14 cellular contexts compared by ENCODE assay signal in genomic region chr14:93977171-93977570, GRCh38. TPM values are rescaled to one million over a fixed set of nuclear protein-coding genes. Genes with fewer than 3 reads are reported as not detected.
DNase-seq lines count a peak whose midpoint lies in the region; ATAC-seq, FAIRE-seq and TF ChIP-seq lines count a peak whose summit lies in the region.
"Had no signal": no experiment of that assay in that cellular context is flagged by ENCODE, and none has a peak within 500 bp of the region (broad histone marks: within the 10 kb centered on the region; RNA-seq: fewer than 3 reads in every experiment).

No MANE protein-coding gene starts in this region.

- TF ChIP-seq CTCF in heart left ventricle (IDR thresholded peaks at IDR 0.05) (no peak), transverse colon (IDR thresholded peaks at IDR 0.05) (no peak)

- no peaks in the 10 kb centered on the region for H3K27me3 Mint-ChIP-seq in activated CD4-positive, alpha-beta memory T cell treated with anti-CD3 and anti-CD28 coated beads, Interleukin-2, amount 10 ng/mL, durations not matched to agents 7 days and 5 days

- intact Hi-C loops in heart left ventricle (cut with DNase I), result no loop called here
- intact Hi-C loops in cardiac septum (cut with DNase I), result loop anchor here (2.0 kb wide), 1 partner anchor 20 kb away; no protein-coding TSS in a partner anchor
- intact Hi-C loops in right cardiac atrium (cut with DNase I), result no loop called here
- intact Hi-C loops in transverse colon (cut with DNase I; ENCODE audit: low total_unique reads), result no loop called here

- TF ChIP-seq POLR2A in heart left ventricle (IDR thresholded peaks at IDR 0.05), result no peak
- no peak for TF ChIP-seq POLR2A in transverse colon (IDR thresholded peaks at IDR 0.05)

- peak overlapping the region; percentile 78 for H3K4me3 Mint-ChIP-seq in activated CD4-positive, alpha-beta memory T cell treated with anti-CD3 and anti-CD28 coated beads, Interleukin-2, amount 10 ng/mL, durations not matched to agents 7 days and 5 days

- peaks cover 78% of the 10 kb centered on the region for H3K4me1 Mint-ChIP-seq in activated CD4-positive, alpha-beta memory T cell treated with anti-CD3 and anti-CD28 coated beads, Interleukin-2, amount 10 ng/mL, durations not matched to agents 7 days and 5 days

- DNase-seq in heart left ventricle (no peak), cardiac septum (ENCODE audit: low spot score) (no peak), right cardiac atrium (peak in 1 of 3 donors; percentile 12), transverse colon (no peak), RCC 7860 (ENCODE audit: low spot score) (no peak), NCI-H345 (lab: John Stamatoyannopoulos, UW) (no peak)
- no peak for DNase-seq in activated CD4-positive, alpha-beta memory T cell treated with anti-CD3 and anti-CD28 coated beads, Interleukin-2, amount 10 ng/mL, durations not matched to agents 7 days and 5 days
- DNase-seq: cerebellar nuclear complex, KG1, NCI-H1694 treated with DMSO at 0.1 percent for 48 hours, NCI-H774, SIG-M5 had no signal

- CTCF ChIA-PET in activated CD4-positive, alpha-beta memory T cell treated with anti-CD3 and anti-CD28 coated beads, Interleukin-2, amount 10 ng/mL, durations not matched to agents 7 days and 5 days (lab: Charles Lee), result interaction anchor here (3.4 to 13.5 kb wide), 3 partner anchors 16 to 37 kb away, joined by 30 to 354 read pairs (median 35); no protein-coding TSS in a partner anchor

- ATAC-seq in heart left ventricle (no peak), right cardiac atrium (no peak), GM21737 (IDR thresholded peaks at IDR 0.05; ENCODE audit: unreplicated experiment) (no peak)

- peaks cover 33% of the 10 kb centered on the region for H3K36me3 Mint-ChIP-seq in activated CD4-positive, alpha-beta memory T cell treated with anti-CD3 and anti-CD28 coated beads, Interleukin-2, amount 10 ng/mL, durations not matched to agents 7 days and 5 days (ENCODE audit: low read depth)

- H3K9me3 ChIP-seq in heart left ventricle, result no peaks in the 10 kb centered on the region
- no peaks in the 10 kb centered on the region for H3K9me3 ChIP-seq in right cardiac atrium (ENCODE audit: control insufficient read depth, low read length)
- no peaks in the 10 kb centered on the region for H3K9me3 ChIP-seq in transverse colon

- no peaks in the 10 kb centered on the region for H3K27me3 ChIP-seq in heart left ventricle
- no peaks in the 10 kb centered on the region for H3K27me3 ChIP-seq in right cardiac atrium (ENCODE audit: control insufficient read depth, insufficient read depth)
- no peaks in the 10 kb centered on the region for H3K27me3 ChIP-seq in transverse colon

- H3K27ac ChIP-seq in heart left ventricle, result peak overlapping the region; percentile 74 to 97 (median 92)
- H3K27ac ChIP-seq in right cardiac atrium (ENCODE audit: low read length), result peak overlapping the region; percentile 67
- H3K27ac ChIP-seq in transverse colon, result peak overlapping the region; percentile 76 to 91 (median 85)

- peaks cover 0 to 83% (median 26%) of the 10 kb centered on the region in 12 donors for H3K4me1 ChIP-seq in heart left ventricle
- peaks cover 10% of the 10 kb centered on the region for H3K4me1 ChIP-seq in right cardiac atrium (ENCODE audit: control insufficient read depth, insufficient read depth, low read length)
- H3K4me1 ChIP-seq in transverse colon, result peaks cover 7 to 28% (median 24%) of the 10 kb centered on the region in 4 donors

- FAIRE-seq in RCC 7860 (lab: Jason Lieb, UNC), result no peak

- POLR2A ChIA-PET in activated CD4-positive, alpha-beta memory T cell treated with anti-CD3 and anti-CD28 coated beads, Interleukin-2, amount 10 ng/mL, durations not matched to agents 7 days and 5 days (lab: Charles Lee), result interaction anchor here (0.7 to 13.5 kb wide), 8 partner anchors 8 to 103 kb away, joined by 3 to 616 read pairs (median 4); no protein-coding TSS in a partner anchor

- WGBS in heart left ventricle, 4 donors, result 58 to 62% (median 60%) methylated on average over 5 of the region's 5 CpGs
- WGBS in right cardiac atrium, result 67% methylated on average over 5 of the region's 5 CpGs
- WGBS in transverse colon (ENCODE audit: low coverage in 1 of 2), 2 donors, result 57 to 63% methylated on average over 1 to 5 of the region's 5 CpGs

- in situ Hi-C loops in transverse colon (cut with MboI; ENCODE audit: low pct_ligation_motif_present in 1 of 4, low pct_unique_long_range_greater_than_20kb in 1 of 4, low sequenced_read_pairs in 3 of 4), result no loop called here

- H3K4me3 ChIP-seq in heart left ventricle (peak overlapping the region in 4 of 12 donors; percentile 53 to 62 (median 56)), right cardiac atrium (ENCODE audit: low read length) (no peak overlapping the region), transverse colon (no peak overlapping the region)

- TF ChIP-seq EP300 in transverse colon (IDR thresholded peaks at IDR 0.05; ENCODE audit: low read depth), result no peak

- peak overlapping the region; percentile 97 for H3K27ac Mint-ChIP-seq in activated CD4-positive, alpha-beta memory T cell treated with anti-CD3 and anti-CD28 coated beads, Interleukin-2, amount 10 ng/mL, durations not matched to agents 7 days and 5 days

- H3K9me3 Mint-ChIP-seq in activated CD4-positive, alpha-beta memory T cell treated with anti-CD3 and anti-CD28 coated beads, Interleukin-2, amount 10 ng/mL, durations not matched to agents 7 days and 5 days, result peaks cover 9% of the 10 kb centered on the region

- H3K36me3 ChIP-seq in heart left ventricle, result no peaks in the 10 kb centered on the region
- no peaks in the 10 kb centered on the region for H3K36me3 ChIP-seq in transverse colon

RNA-seq across cellular contexts. Expression of gene ASB2, which starts 0.8 kb away (rescaled TPM):
- total RNA-seq in heart left ventricle (100 to 1,000 TPM in 8 of 9 donors, 10 to 100 TPM in 1; 95.8 to 411 (median 166) TPM), cardiac septum (156 TPM), right cardiac atrium (100 to 1,000 TPM; 115 to 141 (median 126) TPM), transverse colon (10 to 100 TPM; 22.1 to 35.8 (median 27.9) TPM)
- polyA plus RNA-seq in heart left ventricle (100 to 1,000 TPM in 1 of 2 donors, 10 to 100 TPM in 1; 22.4 to 289 TPM), right cardiac atrium (112 TPM)
- 10 to 100 TPM; 93.9 to 99.3 TPM for total RNA-seq in activated CD4-positive, alpha-beta memory T cell treated with anti-CD3 and anti-CD28 coated beads, Interleukin-2, amount 10 ng/mL, durations not matched to agents 7 days and 5 days

RNA-seq across cellular contexts. Expression of gene CCDC197, which starts 19.9 kb away (rescaled TPM):
- total RNA-seq in heart left ventricle (1 to 10 TPM in 3 of 9 donors, under 1 TPM in 3, not detected in 3; 0.26 to 1.4 (median 0.95) TPM), cardiac septum (3.4 TPM), right cardiac atrium (under 1 TPM in 2 of 4 donors, not detected in 2; 0.44 to 0.45 TPM), transverse colon (not detected)
- polyA plus RNA-seq in heart left ventricle (under 1 TPM in 1 of 2 donors, not detected in 1; 0.23 TPM), right cardiac atrium (not detected)
- under 1 TPM in 1 of 2 experiments, not detected in 1; 0.45 TPM for total RNA-seq in activated CD4-positive, alpha-beta memory T cell treated with anti-CD3 and anti-CD28 coated beads, Interleukin-2, amount 10 ng/mL, durations not matched to agents 7 days and 5 days
- total RNA-seq: mesenteric fat pad had no signal

RNA-seq across cellular contexts. Expression of gene OTUB2, which starts 49.0 kb away (rescaled TPM):
- under 1 TPM; 0.09 to 0.60 (median 0.38) TPM for total RNA-seq in heart left ventricle
- under 1 TPM; 0.19 to 0.50 TPM for polyA plus RNA-seq in heart left ventricle
- total RNA-seq in cardiac septum, result 0.30 TPM
- total RNA-seq in activated CD4-positive, alpha-beta memory T cell treated with anti-CD3 and anti-CD28 coated beads, Interleukin-2, amount 10 ng/mL, durations not matched to agents 7 days and 5 days, result 1 to 10 TPM; 7.3 to 7.9 TPM
- total RNA-seq in right cardiac atrium, result under 1 TPM; 0.11 to 0.65 (median 0.39) TPM
- polyA plus RNA-seq in right cardiac atrium, result 0.18 TPM
- 1 to 10 TPM in 2 of 4 donors, not detected in 2; 2.6 to 2.7 TPM for total RNA-seq in transverse colon

RNA-seq across cellular contexts. Expression of gene FAM181A, which starts 50.0 kb away (rescaled TPM):
- total RNA-seq in heart left ventricle (not detected), cardiac septum (not detected), right cardiac atrium (not detected), transverse colon (not detected)
- polyA plus RNA-seq in heart left ventricle (not detected), right cardiac atrium (not detected)
- not detected for total RNA-seq in activated CD4-positive, alpha-beta memory T cell treated with anti-CD3 and anti-CD28 coated beads, Interleukin-2, amount 10 ng/mL, durations not matched to agents 7 days and 5 days
- total RNA-seq: mesenteric fat pad had no signal
